In the genomic region with DNA sequence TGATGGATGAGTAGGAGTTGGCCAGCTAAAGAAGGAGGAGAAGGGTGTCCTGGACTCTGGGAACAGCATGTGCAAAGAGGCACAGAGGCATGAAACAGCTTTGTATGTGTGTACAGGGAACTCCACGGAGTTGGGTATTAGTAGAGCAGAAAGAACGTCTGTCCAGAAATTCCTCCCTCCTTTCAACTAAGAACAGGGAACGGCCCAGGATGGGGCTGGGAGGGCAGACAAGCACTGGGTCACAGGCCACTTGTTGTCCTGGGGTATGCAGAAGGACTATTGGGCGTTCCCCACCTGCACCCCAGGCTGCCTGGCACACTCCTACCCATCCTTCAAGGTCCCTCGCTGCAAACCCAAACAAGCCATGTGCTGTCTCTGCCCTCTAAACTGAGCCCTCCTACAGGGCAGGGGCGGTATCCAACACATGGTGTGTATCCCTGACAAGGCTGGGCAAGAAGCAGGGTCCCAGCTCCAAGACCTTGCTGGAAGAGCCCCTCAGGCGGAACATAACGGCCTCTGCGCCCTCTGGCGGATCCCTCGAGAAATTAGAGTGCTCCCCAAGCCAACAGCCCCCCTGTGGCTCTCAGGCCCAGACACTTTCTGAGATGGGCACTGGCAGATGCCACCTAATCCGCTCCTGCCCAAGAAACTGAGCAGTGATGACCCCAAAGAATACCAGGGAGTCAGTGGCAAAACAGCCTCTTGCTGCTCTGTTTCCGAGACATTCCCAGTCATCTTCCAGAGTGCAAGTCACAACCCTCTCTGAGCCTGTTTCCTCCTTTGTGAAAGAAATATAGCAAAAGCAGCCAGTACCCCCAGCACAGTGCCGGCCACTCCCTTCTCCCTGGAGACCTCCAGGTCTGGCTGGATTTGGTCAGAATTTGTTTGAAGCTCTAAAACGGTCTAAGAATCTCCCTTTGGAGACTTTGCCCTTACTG, we compare ENCODE assay signal across 8 cellular contexts. TPM values are rescaled to one million over a fixed set of nuclear protein-coding genes. Genes with fewer than 3 reads are reported as not detected.
DNase-seq lines count a peak whose midpoint lies in the region; ATAC-seq and TF ChIP-seq lines count a peak whose summit lies in the region.

No MANE protein-coding gene starts in this region.

- H3K4me1 ChIP-seq in esophagus squamous epithelium: peaks cover 9 to 24% (median 10%) of the 10 kb centered on the region in 3 donors
- H3K4me1 ChIP-seq in psoas muscle: no peaks in the 10 kb centered on the region

- H3K36me3 ChIP-seq in esophagus squamous epithelium (no peaks in the 10 kb centered on the region), psoas muscle (ENCODE audit: insufficient read depth in 1 of 2, low read depth in 1 of 2) (no peaks in the 10 kb centered on the region)

- peaks cover 12 to 100% (median 27%) of the 10 kb centered on the region in 4 donors for H3K27me3 ChIP-seq in esophagus squamous epithelium
- peaks cover 0 to 93% (median 38%) of the 10 kb centered on the region in 3 donors for H3K27me3 ChIP-seq in psoas muscle (ENCODE audit: insufficient read depth in 3 of 3, low read length in 2 of 3)

- DNase-seq in DMS 273 (lab: John Stamatoyannopoulos, UW; ENCODE audit: unreplicated experiment) (peak; percentile 80), DMS 273 treated with DMSO at 0.1 percent for 48 hours (lab: John Stamatoyannopoulos, UW) (no peak), NCI-H460 (ENCODE audit: extremely low read depth, low read depth) (peak; percentile 43), esophagus squamous epithelium (lab: John Stamatoyannopoulos, UW) (no peak), psoas muscle (no peak), coronary artery (ENCODE audit: low spot score) (no peak), NCI-H510A treated with DMSO at 0.1 percent for 48 hours (lab: John Stamatoyannopoulos, UW) (no peak)
- peak; percentile 67 for DNase-seq in activated CD8-positive, alpha-beta memory T cell treated with anti-CD3 and anti-CD28 coated beads, Interleukin-2, amount 50 U/mL, for 4 hours

- no peak overlapping the region for H3K4me3 ChIP-seq in esophagus squamous epithelium
- no peak overlapping the region for H3K4me3 ChIP-seq in psoas muscle
- no peak overlapping the region for H3K4me3 ChIP-seq in coronary artery

- intact Hi-C loops in esophagus squamous epithelium (cut with DNase I): loop anchor here (10.0 kb wide), 1 partner anchor 114 kb away; no protein-coding TSS in a partner anchor
- intact Hi-C loops in psoas muscle (cut with DNase I): loop anchor here in 1 of 2 donors (10.0 kb wide), 1 partner anchor 114 kb away; no protein-coding TSS in a partner anchor

- TF ChIP-seq POLR2A in esophagus squamous epithelium (IDR thresholded peaks at IDR 0.05): no peak

- H3K9me3 ChIP-seq in esophagus squamous epithelium (no peaks in the 10 kb centered on the region), psoas muscle (no peaks in the 10 kb centered on the region)

- 15 to 28% methylated on average over 8 to 9 of the region's 15 CpGs for WGBS in esophagus squamous epithelium, 2 donors
- WGBS in psoas muscle, 3 donors: 26 to 30% (median 27%) methylated on average over 15 of the region's 15 CpGs

- H3K27ac ChIP-seq in esophagus squamous epithelium: no peak overlapping the region
- H3K27ac ChIP-seq in psoas muscle: no peak overlapping the region
- H3K27ac ChIP-seq in coronary artery: no peak overlapping the region

- TF ChIP-seq CTCF in esophagus squamous epithelium (IDR thresholded peaks at IDR 0.05): peak; percentile 44 to 67 (median 52)
- TF ChIP-seq CTCF in psoas muscle (IDR thresholded peaks at IDR 0.05): peak; percentile 45
- TF ChIP-seq CTCF in coronary artery (IDR thresholded peaks at IDR 0.05): no peak

- no peak for ATAC-seq in psoas muscle

RNA-seq across cellular contexts. Expression of gene ELFN2, which starts 1.6 kb away (rescaled TPM):
- total RNA-seq in NCI-H460 (2014; rRNA removed; shearing (Covaris generic)): 0.02 TPM in 1 of 2 replicates, not detected in the other
- not detected in 2 replicates for polyA plus RNA-seq in NCI-H460 (2014; cell fraction: nucleus; rRNA removed)
- total RNA-seq in esophagus squamous epithelium (not detected), psoas muscle (not detected)
- polyA plus RNA-seq in psoas muscle: under 1 TPM; 0.01 to 0.05 (median 0.01) TPM

RNA-seq across cellular contexts. Expression of gene MFNG, which starts 57.3 kb away (rescaled TPM):
- total RNA-seq in NCI-H460 (2014; rRNA removed; shearing (Covaris generic)): not detected in 2 replicates
- 1.1 and 4.1 TPM in 2 replicates for polyA plus RNA-seq in NCI-H460 (2014; cell fraction: nucleus; rRNA removed)
- total RNA-seq in esophagus squamous epithelium (10 to 100 TPM in 1 of 4 donors, 1 to 10 TPM in 3; 3.8 to 10.3 (median 7.9) TPM), psoas muscle (1 to 10 TPM; 4.5 to 8.0 (median 7.7) TPM)
- 1 to 10 TPM; 4.3 to 9.6 (median 8.2) TPM for polyA plus RNA-seq in psoas muscle

Comparison
In these comparisons a context has a peak if more than half of its experiments do, and no peak if none do; other contexts are left out.
1. DNase-seq: peak in DMS 273 (single experiment), NCI-H460 (single experiment) and activated CD8-positive, alpha-beta memory T cell treated with anti-CD3 and anti-CD28 coated beads, Interleukin-2, amount 50 U/mL, for 4 hours (single experiment); none in DMS 273 treated with DMSO at 0.1 percent for 48 hours (single experiment), esophagus squamous epithelium (single experiment), psoas muscle (0 of 2), coronary artery (single experiment) and NCI-H510A treated with DMSO at 0.1 percent for 48 hours (single experiment).